Comparison of ENCODE assay signal across 1 cellular context in genomic region chr19:41882568-41883462, GRCh38.
A peak's percentile ranks its signal among the peaks of the same experiment; 100 is the strongest.
TF ChIP-seq lines count a peak whose summit lies in the region.

Gene ARHGEF1, plus strand, starts transcription at chr19:41883184. Its CDS starts 4,899 bp downstream, at chr19:41888083.

TF ChIP-seq in K562, 482 proteins besides CTCF, POLR2A, EP300 and RAD21 (continued from another document):
- TF ChIP-seq, protein P1, sequence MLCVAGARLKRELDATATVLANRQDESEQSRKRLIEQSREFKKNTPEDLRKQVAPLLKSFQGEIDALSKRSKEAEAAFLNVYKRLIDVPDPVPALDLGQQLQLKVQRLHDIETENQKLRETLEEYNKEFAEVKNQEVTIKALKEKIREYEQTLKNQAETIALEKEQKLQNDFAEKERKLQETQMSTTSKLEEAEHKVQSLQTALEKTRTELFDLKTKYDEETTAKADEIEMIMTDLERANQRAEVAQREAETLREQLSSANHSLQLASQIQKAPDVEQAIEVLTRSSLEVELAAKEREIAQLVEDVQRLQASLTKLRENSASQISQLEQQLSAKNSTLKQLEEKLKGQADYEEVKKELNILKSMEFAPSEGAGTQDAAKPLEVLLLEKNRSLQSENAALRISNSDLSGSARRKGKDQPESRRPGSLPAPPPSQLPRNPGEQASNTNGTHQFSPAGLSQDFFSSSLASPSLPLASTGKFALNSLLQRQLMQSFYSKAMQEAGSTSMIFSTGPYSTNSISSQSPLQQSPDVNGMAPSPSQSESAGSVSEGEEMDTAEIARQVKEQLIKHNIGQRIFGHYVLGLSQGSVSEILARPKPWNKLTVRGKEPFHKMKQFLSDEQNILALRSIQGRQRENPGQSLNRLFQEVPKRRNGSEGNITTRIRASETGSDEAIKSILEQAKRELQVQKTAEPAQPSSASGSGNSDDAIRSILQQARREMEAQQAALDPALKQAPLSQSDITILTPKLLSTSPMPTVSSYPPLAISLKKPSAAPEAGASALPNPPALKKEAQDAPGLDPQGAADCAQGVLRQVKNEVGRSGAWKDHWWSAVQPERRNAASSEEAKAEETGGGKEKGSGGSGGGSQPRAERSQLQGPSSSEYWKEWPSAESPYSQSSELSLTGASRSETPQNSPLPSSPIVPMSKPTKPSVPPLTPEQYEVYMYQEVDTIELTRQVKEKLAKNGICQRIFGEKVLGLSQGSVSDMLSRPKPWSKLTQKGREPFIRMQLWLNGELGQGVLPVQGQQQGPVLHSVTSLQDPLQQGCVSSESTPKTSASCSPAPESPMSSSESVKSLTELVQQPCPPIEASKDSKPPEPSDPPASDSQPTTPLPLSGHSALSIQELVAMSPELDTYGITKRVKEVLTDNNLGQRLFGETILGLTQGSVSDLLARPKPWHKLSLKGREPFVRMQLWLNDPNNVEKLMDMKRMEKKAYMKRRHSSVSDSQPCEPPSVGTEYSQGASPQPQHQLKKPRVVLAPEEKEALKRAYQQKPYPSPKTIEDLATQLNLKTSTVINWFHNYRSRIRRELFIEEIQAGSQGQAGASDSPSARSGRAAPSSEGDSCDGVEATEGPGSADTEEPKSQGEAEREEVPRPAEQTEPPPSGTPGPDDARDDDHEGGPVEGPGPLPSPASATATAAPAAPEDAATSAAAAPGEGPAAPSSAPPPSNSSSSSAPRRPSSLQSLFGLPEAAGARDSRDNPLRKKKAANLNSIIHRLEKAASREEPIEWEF (CRISPR knock-in tag; IDR thresholded peaks at IDR 0.05) = no peak
- TF ChIP-seq BCOR (IDR thresholded peaks at IDR 0.05) = 0 out of 2 replicates have a peak, but pooled peaks have one; percentile 26
- no peak for TF ChIP-seq GTF2A2 (tag; IDR thresholded peaks at IDR 0.05)
- no peak for TF ChIP-seq ZNF444 (CRISPR knock-in tag; IDR thresholded peaks at IDR 0.05)
- TF ChIP-seq KLF10 (CRISPR knock-in tag; IDR thresholded peaks at IDR 0.05) = no peak
- no peak for TF ChIP-seq BDP1 (IDR thresholded peaks at IDR 0.05; ENCODE audit: insufficient read depth, insufficient read length)
- no peak for TF ChIP-seq RBM39 (optimal IDR thresholded peaks at IDR 0.05; ENCODE audit: low read depth, low read length)
- TF ChIP-seq ZNF408 (CRISPR knock-in tag; IDR thresholded peaks at IDR 0.05; ENCODE audit: low read depth) = no peak
- TF ChIP-seq SRSF3 (IDR thresholded peaks at IDR 0.05; ENCODE audit: insufficient read depth, low read length) = no peak
- TF ChIP-seq, protein P2, sequence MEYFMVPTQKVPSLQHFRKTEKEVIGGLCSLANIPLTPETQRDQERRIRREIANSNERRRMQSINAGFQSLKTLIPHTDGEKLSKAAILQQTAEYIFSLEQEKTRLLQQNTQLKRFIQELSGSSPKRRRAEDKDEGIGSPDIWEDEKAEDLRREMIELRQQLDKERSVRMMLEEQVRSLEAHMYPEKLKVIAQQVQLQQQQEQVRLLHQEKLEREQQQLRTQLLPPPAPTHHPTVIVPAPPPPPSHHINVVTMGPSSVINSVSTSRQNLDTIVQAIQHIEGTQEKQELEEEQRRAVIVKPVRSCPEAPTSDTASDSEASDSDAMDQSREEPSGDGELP (CRISPR knock-in tag; IDR thresholded peaks at IDR 0.05; ENCODE audit: borderline replicate concordance) = 0 out of 2 replicates have a peak, but pooled peaks have one; percentile 30
- TF ChIP-seq, protein P3, sequence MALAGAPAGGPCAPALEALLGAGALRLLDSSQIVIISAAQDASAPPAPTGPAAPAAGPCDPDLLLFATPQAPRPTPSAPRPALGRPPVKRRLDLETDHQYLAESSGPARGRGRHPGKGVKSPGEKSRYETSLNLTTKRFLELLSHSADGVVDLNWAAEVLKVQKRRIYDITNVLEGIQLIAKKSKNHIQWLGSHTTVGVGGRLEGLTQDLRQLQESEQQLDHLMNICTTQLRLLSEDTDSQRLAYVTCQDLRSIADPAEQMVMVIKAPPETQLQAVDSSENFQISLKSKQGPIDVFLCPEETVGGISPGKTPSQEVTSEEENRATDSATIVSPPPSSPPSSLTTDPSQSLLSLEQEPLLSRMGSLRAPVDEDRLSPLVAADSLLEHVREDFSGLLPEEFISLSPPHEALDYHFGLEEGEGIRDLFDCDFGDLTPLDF (CRISPR knock-in tag; IDR thresholded peaks at IDR 0.05) = no peak
- TF ChIP-seq RUNX1 (IDR thresholded peaks at IDR 0.05; ENCODE audit: low read depth) = no peak
- TF ChIP-seq NCOR1 (IDR thresholded peaks at IDR 0.05) = no peak
- TF ChIP-seq, protein P4, sequence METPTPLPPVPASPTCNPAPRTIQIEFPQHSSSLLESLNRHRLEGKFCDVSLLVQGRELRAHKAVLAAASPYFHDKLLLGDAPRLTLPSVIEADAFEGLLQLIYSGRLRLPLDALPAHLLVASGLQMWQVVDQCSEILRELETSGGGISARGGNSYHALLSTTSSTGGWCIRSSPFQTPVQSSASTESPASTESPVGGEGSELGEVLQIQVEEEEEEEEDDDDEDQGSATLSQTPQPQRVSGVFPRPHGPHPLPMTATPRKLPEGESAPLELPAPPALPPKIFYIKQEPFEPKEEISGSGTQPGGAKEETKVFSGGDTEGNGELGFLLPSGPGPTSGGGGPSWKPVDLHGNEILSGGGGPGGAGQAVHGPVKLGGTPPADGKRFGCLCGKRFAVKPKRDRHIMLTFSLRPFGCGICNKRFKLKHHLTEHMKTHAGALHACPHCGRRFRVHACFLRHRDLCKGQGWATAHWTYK (CRISPR knock-in tag; IDR thresholded peaks at IDR 0.05) = no peak
- no peak for TF ChIP-seq ZNF584 (CRISPR knock-in tag; IDR thresholded peaks at IDR 0.05; ENCODE audit: low read depth)
- TF ChIP-seq, protein P5, sequence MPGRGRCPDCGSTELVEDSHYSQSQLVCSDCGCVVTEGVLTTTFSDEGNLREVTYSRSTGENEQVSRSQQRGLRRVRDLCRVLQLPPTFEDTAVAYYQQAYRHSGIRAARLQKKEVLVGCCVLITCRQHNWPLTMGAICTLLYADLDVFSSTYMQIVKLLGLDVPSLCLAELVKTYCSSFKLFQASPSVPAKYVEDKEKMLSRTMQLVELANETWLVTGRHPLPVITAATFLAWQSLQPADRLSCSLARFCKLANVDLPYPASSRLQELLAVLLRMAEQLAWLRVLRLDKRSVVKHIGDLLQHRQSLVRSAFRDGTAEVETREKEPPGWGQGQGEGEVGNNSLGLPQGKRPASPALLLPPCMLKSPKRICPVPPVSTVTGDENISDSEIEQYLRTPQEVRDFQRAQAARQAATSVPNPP (IDR thresholded peaks at IDR 0.05; ENCODE audit: borderline replicate concordance, insufficient read depth, insufficient read length) = no peak
- no peak for TF ChIP-seq NELFE (IDR thresholded peaks at IDR 0.05; ENCODE audit: insufficient read depth, insufficient read length)
- TF ChIP-seq ZNF41 (CRISPR knock-in tag; conservative IDR thresholded peaks at IDR 0.05) = no peak
- TF ChIP-seq CHD4 (IDR thresholded peaks at IDR 0.05; ENCODE audit: insufficient read depth, insufficient replicate concordance, low read depth, low read length, poor library complexity, severe bottlenecking) = no peak
- TF ChIP-seq LARP7 (IDR thresholded peaks at IDR 0.05) = peak; percentile 74; the same call in 1 of the 2 replicates
- TF ChIP-seq CBX1 (IDR thresholded peaks at IDR 0.05; ENCODE audit: low read depth) = 0 out of 2 replicates have a peak, but pooled peaks have one; percentile 16
- TF ChIP-seq, protein P6, sequence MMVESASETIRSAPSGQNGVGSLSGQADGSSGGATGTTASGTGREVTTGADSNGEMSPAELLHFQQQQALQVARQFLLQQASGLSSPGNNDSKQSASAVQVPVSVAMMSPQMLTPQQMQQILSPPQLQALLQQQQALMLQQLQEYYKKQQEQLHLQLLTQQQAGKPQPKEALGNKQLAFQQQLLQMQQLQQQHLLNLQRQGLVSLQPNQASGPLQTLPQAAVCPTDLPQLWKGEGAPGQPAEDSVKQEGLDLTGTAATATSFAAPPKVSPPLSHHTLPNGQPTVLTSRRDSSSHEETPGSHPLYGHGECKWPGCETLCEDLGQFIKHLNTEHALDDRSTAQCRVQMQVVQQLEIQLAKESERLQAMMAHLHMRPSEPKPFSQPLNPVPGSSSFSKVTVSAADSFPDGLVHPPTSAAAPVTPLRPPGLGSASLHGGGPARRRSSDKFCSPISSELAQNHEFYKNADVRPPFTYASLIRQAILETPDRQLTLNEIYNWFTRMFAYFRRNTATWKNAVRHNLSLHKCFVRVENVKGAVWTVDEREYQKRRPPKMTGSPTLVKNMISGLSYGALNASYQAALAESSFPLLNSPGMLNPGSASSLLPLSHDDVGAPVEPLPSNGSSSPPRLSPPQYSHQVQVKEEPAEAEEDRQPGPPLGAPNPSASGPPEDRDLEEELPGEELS (CRISPR knock-in tag; IDR thresholded peaks at IDR 0.05; ENCODE audit: borderline replicate concordance) = no peak
- no peak for TF ChIP-seq BRD4 (IDR thresholded peaks at IDR 0.05)
- no peak for TF ChIP-seq MAX (CRISPR knock-in tag; IDR thresholded peaks at IDR 0.05)
- 0 out of 2 replicates have a peak, but pooled peaks have one; percentile 19 for TF ChIP-seq PHB2 (IDR thresholded peaks at IDR 0.05; ENCODE audit: low read depth)
- TF ChIP-seq NCOA4 (IDR thresholded peaks at IDR 0.05; ENCODE audit: partially characterized antibody) = no peak
- TF ChIP-seq TAL1 (IDR thresholded peaks at IDR 0.05) = no peak
- TF ChIP-seq ZBTB49 (CRISPR knock-in tag; IDR thresholded peaks at IDR 0.05; ENCODE audit: borderline replicate concordance) = no peak
- peak; percentile 45; the same call in 1 of the 2 replicates for TF ChIP-seq PHF8 (IDR thresholded peaks at IDR 0.05; ENCODE audit: borderline replicate concordance, low read length)
- TF ChIP-seq NR3C1 (CRISPR knock-in tag; IDR thresholded peaks at IDR 0.05) = 0 out of 2 replicates have a peak, but pooled peaks have one; percentile 29
- TF ChIP-seq ZNF184 (CRISPR knock-in tag; IDR thresholded peaks at IDR 0.05) = no peak
- TF ChIP-seq ZNF282 (CRISPR knock-in tag; IDR thresholded peaks at IDR 0.05) = 0 out of 2 replicates have a peak, but pooled peaks have one; percentile 34
- TF ChIP-seq ZNF518B (CRISPR knock-in tag; IDR thresholded peaks at IDR 0.05) = no peak
- no peak for TF ChIP-seq ZNF24 (IDR thresholded peaks at IDR 0.05)
- TF ChIP-seq XRCC5 (IDR thresholded peaks at IDR 0.05; ENCODE audit: low read depth, low read length) = no peak
- no peak for TF ChIP-seq NFE2 (IDR thresholded peaks at IDR 0.05; ENCODE audit: low read depth)
- TF ChIP-seq C11orf30 (IDR thresholded peaks at IDR 0.05; ENCODE audit: low read depth) = no peak
- TF ChIP-seq KAT8 (IDR thresholded peaks at IDR 0.05; ENCODE audit: low read depth) = no peak
